13 cellular contexts compared by ENCODE assay signal in the genomic region with DNA sequence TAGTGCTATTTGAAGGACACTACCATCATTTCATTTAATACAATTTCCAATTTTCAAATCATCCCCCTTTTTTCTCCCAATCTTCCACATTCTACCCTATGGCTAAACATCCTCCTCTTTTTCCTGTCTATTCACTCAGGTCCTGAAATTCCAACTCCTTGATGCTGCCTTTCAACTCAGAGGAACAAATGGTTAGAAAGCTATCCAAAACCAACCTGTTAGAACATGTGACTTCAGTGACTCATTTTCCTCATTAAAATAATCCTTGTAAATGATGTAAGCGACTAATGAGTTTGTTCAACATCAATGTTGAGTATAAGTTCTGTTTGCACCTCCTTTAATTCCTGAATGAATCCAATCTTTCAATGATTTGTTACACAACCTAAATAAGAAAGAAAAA. TPM values are rescaled to one million over a fixed set of nuclear protein-coding genes. Genes with fewer than 3 reads are reported as not detected.
DNase-seq lines count a peak whose midpoint lies in the region; ATAC-seq and TF ChIP-seq lines count a peak whose summit lies in the region.
"Had no signal": no experiment of that assay in that cellular context is flagged by ENCODE, and none has a peak within 500 bp of the region (broad histone marks: within the 10 kb centered on the region; RNA-seq: fewer than 3 reads in every experiment).

No MANE protein-coding gene starts in this region.

- no peaks in the 10 kb centered on the region for H3K27me3 Mint-ChIP-seq in activated T-cell treated with anti-CD3 and anti-CD28 coated beads, Interleukin-2, amount 50 U/mL, for 4 hours (ENCODE audit: low read depth)
- H3K27me3 Mint-ChIP-seq in brain: peaks cover 5% of the 10 kb centered on the region
- H3K27me3 Mint-ChIP-seq in osteocyte (ENCODE audit: unreplicated experiment): no peaks in the 10 kb centered on the region
- H3K27me3 Mint-ChIP-seq: progenitor cell of endocrine pancreas had no signal

- H3K4me1 ChIP-seq in RWPE2 (ENCODE audit: insufficient read depth, poor library complexity, severe bottlenecking) (peaks cover 45% of the 10 kb centered on the region), vagina (peaks cover 70% of the 10 kb centered on the region)

- H3K4me3 ChIP-seq in RWPE2 (ENCODE audit: severe bottlenecking) (no peak overlapping the region), vagina (no peak overlapping the region)

- H3K27ac Mint-ChIP-seq in brain (peak overlapping the region in 4 of 5 experiments; percentile 47 to 78 (median 65)), osteocyte (ENCODE audit: unreplicated experiment) (peak overlapping the region; percentile 19)

- DNase-seq in activated T-cell treated with anti-CD3 and anti-CD28 coated beads, Interleukin-2, amount 50 U/mL, for 4 hours: no peak
- DNase-seq in activated T-cell treated with anti-CD3 and anti-CD28 coated beads for 4 hours (no peak), RWPE2 (ENCODE audit: low spot score) (no peak), osteocyte (ENCODE audit: extremely low spot score, unreplicated experiment) (no peak), vagina (ENCODE audit: extremely low spot score in 2 of 2) (no peak), NCI-H1436 (lab: John Stamatoyannopoulos, UW) (no peak), NCI-H1694 treated with DMSO at 0.1 percent for 48 hours (lab: John Stamatoyannopoulos, UW) (no peak)
- DNase-seq: activated effector memory CD4-positive, alpha-beta T cell treated with anti-CD3 and anti-CD28 coated beads, Interleukin-2, amount 50 U/mL, for 16 hours; IMR-90; MV-4-11; NCI-H748 treated with DMSO at 0.1 percent for 48 hours had no signal

- H3K4me3 Mint-ChIP-seq in activated T-cell treated with anti-CD3 and anti-CD28 coated beads, Interleukin-2, amount 50 U/mL, for 4 hours: peak overlapping the region; percentile 67
- H3K4me3 Mint-ChIP-seq in brain (peak overlapping the region in 4 of 5 experiments; percentile 32 to 72 (median 43)), osteocyte (ENCODE audit: unreplicated experiment) (no peak overlapping the region)

- no peaks in the 10 kb centered on the region for H3K9me3 ChIP-seq in RWPE2 (ENCODE audit: severe bottlenecking)
- H3K9me3 ChIP-seq in vagina: no peaks in the 10 kb centered on the region

- H3K36me3 ChIP-seq in RWPE2 (ENCODE audit: low read depth): peaks cover 80% of the 10 kb centered on the region
- H3K36me3 ChIP-seq in vagina: peaks cover 0 to 16% of the 10 kb centered on the region in 2 donors

- H3K27ac ChIP-seq in RWPE2 (ENCODE audit: poor library complexity, severe bottlenecking) (peak overlapping the region; percentile 9), vagina (no peak overlapping the region)

- TF ChIP-seq POLR2A in vagina (IDR thresholded peaks at IDR 0.05): no peak

- no peaks in the 10 kb centered on the region for H3K9me3 Mint-ChIP-seq in activated T-cell treated with anti-CD3 and anti-CD28 coated beads, Interleukin-2, amount 50 U/mL, for 4 hours
- H3K9me3 Mint-ChIP-seq in brain (no peaks in the 10 kb centered on the region), osteocyte (ENCODE audit: unreplicated experiment) (no peaks in the 10 kb centered on the region)

- peaks cover 68% of the 10 kb centered on the region for H3K4me1 Mint-ChIP-seq in activated T-cell treated with anti-CD3 and anti-CD28 coated beads, Interleukin-2, amount 50 U/mL, for 4 hours (ENCODE audit: low read depth)
- H3K4me1 Mint-ChIP-seq in brain (peaks cover 70% of the 10 kb centered on the region), osteocyte (ENCODE audit: unreplicated experiment) (peaks cover 36% of the 10 kb centered on the region)

- intact Hi-C loops in vagina (cut with DNase I): no loop called here

- no peak for TF ChIP-seq CTCF in RWPE2 (IDR thresholded peaks at IDR 0.05; ENCODE audit: poor library complexity, severe bottlenecking)
- TF ChIP-seq CTCF in brain (conservative IDR thresholded peaks at IDR 0.05): no peak
- TF ChIP-seq CTCF in osteocyte (IDR thresholded peaks at IDR 0.05): no peak
- no peak for TF ChIP-seq CTCF in vagina (IDR thresholded peaks at IDR 0.05)

- no peak for ATAC-seq in activated T-cell treated with anti-CD3 and anti-CD28 coated beads, Interleukin-2, amount 50 U/mL, for 4 hours
- ATAC-seq in RWPE2 (ENCODE audit: low read depth): peak; percentile 48

- H3K27me3 ChIP-seq in RWPE2 (ENCODE audit: insufficient read depth, poor library complexity, severe bottlenecking): no peaks in the 10 kb centered on the region
- no peaks in the 10 kb centered on the region for H3K27me3 ChIP-seq in vagina

- H3K36me3 Mint-ChIP-seq in activated T-cell treated with anti-CD3 and anti-CD28 coated beads, Interleukin-2, amount 50 U/mL, for 4 hours (ENCODE audit: insufficient read depth): peaks cover 39% of the 10 kb centered on the region
- H3K36me3 Mint-ChIP-seq in brain: peaks cover 49% of the 10 kb centered on the region
- peaks cover 17% of the 10 kb centered on the region for H3K36me3 Mint-ChIP-seq in osteocyte (ENCODE audit: unreplicated experiment)

RNA-seq across cellular contexts. Expression of gene PSMD12, which starts 5.5 kb away (rescaled TPM):
- 100 to 1,000 TPM; 127 to 142 (median 139) TPM for total RNA-seq in activated T-cell treated with anti-CD3 and anti-CD28 coated beads, Interleukin-2, amount 50 U/mL, for 4 hours
- 26.2 TPM for polyA plus RNA-seq in brain (ENCODE audit: insufficient read depth, low read depth, low replicate concordance)
- total RNA-seq in osteocyte (36.4 and 39.1 TPM in 2 replicates), vagina (26.0 TPM)

RNA-seq across cellular contexts. Expression of gene PITPNC1, which starts 16.2 kb away (rescaled TPM):
- 10 to 100 TPM; 14.3 to 28.0 (median 19.7) TPM for total RNA-seq in activated T-cell treated with anti-CD3 and anti-CD28 coated beads, Interleukin-2, amount 50 U/mL, for 4 hours
- 34.7 TPM for polyA plus RNA-seq in brain (ENCODE audit: insufficient read depth, low read depth, low replicate concordance)
- total RNA-seq in osteocyte (17.9 and 18.0 TPM in 2 replicates), vagina (8.1 TPM)
